ENCODE assay signal across 9 cellular contexts in the genomic region with DNA sequence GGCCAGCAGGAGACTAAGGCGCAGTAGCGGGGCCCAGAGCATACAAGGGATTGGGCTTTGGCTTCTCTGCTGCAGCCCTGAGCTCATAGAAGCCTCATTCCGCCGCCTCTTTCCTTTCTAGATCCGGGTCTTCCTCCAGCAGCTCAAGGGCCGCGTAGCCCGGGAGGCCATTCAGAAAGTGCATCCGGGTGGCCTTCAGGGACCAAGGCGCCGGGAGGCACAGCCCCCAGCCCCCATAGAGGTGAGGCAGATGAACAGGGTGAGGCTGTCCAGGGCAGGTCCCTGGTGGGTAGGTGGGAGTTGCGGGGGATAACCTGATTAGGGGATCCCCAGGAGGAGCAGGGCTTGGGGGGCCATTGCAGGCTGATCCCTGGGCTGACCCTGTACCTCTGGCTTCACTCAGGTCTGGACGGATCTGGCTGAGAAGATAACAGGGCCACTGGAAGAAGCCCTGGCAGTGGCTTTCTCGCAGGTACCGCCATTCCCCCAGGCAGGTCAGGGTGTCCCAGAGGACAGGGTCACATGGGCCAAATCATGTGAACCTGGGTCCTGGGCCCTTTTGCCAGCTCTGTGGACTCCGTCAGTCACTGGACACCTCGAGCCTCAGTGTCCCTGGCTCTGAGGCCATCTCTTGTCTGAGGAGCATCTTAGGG. TPM values are rescaled to one million over a fixed set of nuclear protein-coding genes. Genes with fewer than 3 reads are reported as not detected.
DNase-seq lines count a peak whose midpoint lies in the region; TF ChIP-seq lines count a peak whose summit lies in the region.
"Had no signal": no experiment of that assay in that cellular context is flagged by ENCODE, and none has a peak within 500 bp of the region (broad histone marks: within the 10 kb centered on the region; RNA-seq: fewer than 3 reads in every experiment).

No MANE protein-coding gene starts in this region.

- no peak overlapping the region for H3K9ac ChIP-seq in rectal smooth muscle tissue (ENCODE audit: low read length)

- H3K27ac ChIP-seq in esophagus (ENCODE audit: low read depth in 2 of 2, low read length in 1 of 2) (peak overlapping the region; percentile 85 to 91), rectal smooth muscle tissue (ENCODE audit: low read depth, low read length) (peak overlapping the region; percentile 78)
- H3K27ac ChIP-seq: foreskin keratinocyte had no signal

- H3K9me3 ChIP-seq in esophagus (ENCODE audit: control insufficient read depth in 2 of 2, insufficient read depth in 1 of 2, low read depth in 1 of 2, low read length in 1 of 2): peaks cover 0 to 3% of the 10 kb centered on the region in 2 donors

- peaks cover 15 to 34% of the 10 kb centered on the region in 2 donors for H3K4me1 ChIP-seq in esophagus (ENCODE audit: control insufficient read depth in 2 of 2, insufficient read depth in 2 of 2, low read length in 1 of 2)
- H3K4me1 ChIP-seq in rectal smooth muscle tissue (ENCODE audit: control insufficient read depth, insufficient read depth, low read length): peaks cover 33% of the 10 kb centered on the region
- H3K4me1 ChIP-seq: foreskin keratinocyte had no signal

- TF ChIP-seq CTCF in GM12865 (IDR thresholded peaks at IDR 0.05; ENCODE audit: insufficient read depth, low read depth, low read length, missing control alignments): no peak

- H3K27me3 ChIP-seq in esophagus (ENCODE audit: control insufficient read depth in 1 of 2, insufficient read depth in 2 of 2, low read length in 2 of 2) (peaks cover 0 to 7% of the 10 kb centered on the region in 2 donors), rectal smooth muscle tissue (ENCODE audit: control insufficient read depth, insufficient read depth, low read length) (peaks cover 19% of the 10 kb centered on the region)

- H3K36me3 ChIP-seq in esophagus (ENCODE audit: control insufficient read depth in 2 of 2, insufficient read depth in 2 of 2, low read length in 1 of 2) (peaks cover 0 to 14% of the 10 kb centered on the region in 2 donors), rectal smooth muscle tissue (ENCODE audit: control insufficient read depth, insufficient read depth, low read length) (peaks cover 8% of the 10 kb centered on the region)

- H3K4me3 ChIP-seq in GM12865 (ENCODE audit: low read depth, low read length) (peak overlapping the region; percentile 53), esophagus (ENCODE audit: low read depth in 1 of 2, low read length in 2 of 2) (peak overlapping the region; percentile 39 to 41), rectal smooth muscle tissue (ENCODE audit: low read length) (peak overlapping the region; percentile 78)

- WGBS in esophagus, 2 donors: 42 to 50% methylated on average over 17 of the region's 17 CpGs

- DNase-seq in GM12865 (ENCODE audit: low read depth) (no peak), DMS79 treated with DMSO at 0.1 percent for 48 hours (lab: John Stamatoyannopoulos, UW) (no peak), middle frontal gyrus (ENCODE audit: extremely low spot score, low spot score) (no peak)
- no peak for DNase-seq in NK-92 treated with Interleukin-12 subunit alpha and Interleukin-12 subunit beta, amount 100 ng/mL, for 24 hours (lab: John Stamatoyannopoulos, UW)
- no peak for DNase-seq in stimulated activated CD4-positive, alpha-beta T cell treated with anti-CD3 and anti-CD28 coated beads, Interleukin-15, amount 100 ng/mL, for 24 hours

TF ChIP-seq in PFSK-1, 5 proteins besides CTCF, POLR2A, EP300 and RAD21:
- TF ChIP-seq SIN3A (IDR thresholded peaks at IDR 0.05; ENCODE audit: borderline replicate concordance, insufficient read depth, low read length): 0 out of 2 replicates have a peak, but pooled peaks have one; percentile 0
- TF ChIP-seq REST (IDR thresholded peaks at IDR 0.05; ENCODE audit: insufficient read depth in 1 of 2, low read depth in 2 of 2, low read length in 2 of 2): no peak
- TF ChIP-seq FOXP2 (optimal IDR thresholded peaks at IDR 0.05; ENCODE audit: borderline replicate concordance, extremely low read depth, extremely low read length, insufficient read depth): no peak
- no peak for TF ChIP-seq TAF1 (IDR thresholded peaks at IDR 0.05; ENCODE audit: borderline replicate concordance, insufficient read depth, low read length)
- TF ChIP-seq POLR2AphosphoS5 (IDR thresholded peaks at IDR 0.05; ENCODE audit: low read depth, low read length): 0 out of 2 replicates have a peak, but pooled peaks have one; percentile 40

RNA-seq across cellular contexts. Expression of gene SNAPC2, which starts 1.3 kb away (rescaled TPM):
- polyA plus RNA-seq in PFSK-1 (2012; ENCODE audit: insufficient read length, low read depth): 188 TPM
- 10 to 100 TPM in 1 of 2 donors, 1 to 10 TPM in 1; 5.6 to 11.3 TPM for polyA plus RNA-seq in esophagus

RNA-seq across cellular contexts. Expression of gene CTXN1, which starts 4.5 kb away (rescaled TPM):
- polyA plus RNA-seq in PFSK-1 (2012; ENCODE audit: insufficient read length, low read depth): 104 TPM
- polyA plus RNA-seq in esophagus: 1 to 10 TPM; 1.4 to 3.0 TPM

RNA-seq across cellular contexts. Expression of gene TGFBR3L, which starts 6.8 kb away (rescaled TPM):
- 3.0 TPM for polyA plus RNA-seq in PFSK-1 (2012; ENCODE audit: insufficient read length, low read depth)
- under 1 TPM in 1 of 2 donors, not detected in 1; 0.08 TPM for polyA plus RNA-seq in esophagus

RNA-seq across cellular contexts. Expression of gene MAP2K7, which starts 17.8 kb away (rescaled TPM):
- 98.9 TPM for polyA plus RNA-seq in PFSK-1 (2012; ENCODE audit: insufficient read length, low read depth)
- 10 to 100 TPM; 12.8 to 35.1 TPM for polyA plus RNA-seq in esophagus

RNA-seq across cellular contexts. Expression of gene TIMM44, which starts 22.0 kb away (rescaled TPM):
- 633 TPM for polyA plus RNA-seq in PFSK-1 (2012; ENCODE audit: insufficient read length, low read depth)
- 10 to 100 TPM; 42.1 to 53.4 TPM for polyA plus RNA-seq in esophagus
